In genomic region chr1:186340772-186341171, GRCh38 we compare ENCODE assay signal across 30 cellular contexts. TPM values are rescaled to one million over a fixed set of nuclear protein-coding genes. Genes with fewer than 3 reads are reported as not detected.
"Had no signal": no experiment of that assay in that cellular context is flagged by ENCODE, and none has a peak within 500 bp of the region (broad histone marks: within the 10 kb centered on the region; RNA-seq: fewer than 3 reads in every experiment).

No MANE protein-coding gene starts in this region.

- H3K9me3 ChIP-seq: ascending aorta, breast epithelium, esophagus muscularis mucosa, gastroesophageal sphincter, heart right ventricle had no signal

- DNase-seq: activated CD4-positive, alpha-beta memory T cell treated with anti-CD3 and anti-CD28 coated beads, Interleukin-2, amount 10 ng/mL, durations not matched to agents 7 days and 5 days; activated CD4-positive, alpha-beta T cell treated with anti-CD3 and anti-CD28 coated beads for 1 hour; activated CD4-positive, alpha-beta T cell treated with anti-CD3 and anti-CD28 coated beads for 4 hours; activated CD4-positive, alpha-beta T cell treated with anti-CD3 and anti-CD28 coated beads, Interleukin-2, amount 10 ng/mL, durations not matched to agents 7 days and 5 days; activated CD4-positive, alpha-beta T cell treated with anti-CD3 and anti-CD28 coated beads, Interleukin-2, amount 50 U/mL, for 4 hours; activated CD8-positive, alpha-beta memory T cell treated with anti-CD3 and anti-CD28 coated beads, Interleukin-2, amount 50 U/mL, for 48 hours; activated gamma-delta T cell; activated naive CD4-positive, alpha-beta T cell; activated naive CD4-positive, alpha-beta T cell treated with anti-CD3 and anti-CD28 coated beads, Interleukin-2, amount 50 U/mL, for 16 hours; activated naive CD8-positive, alpha-beta T cell treated with anti-CD3 and anti-CD28 coated beads for 36 hours; activated naive CD8-positive, alpha-beta T cell treated with anti-CD3 and anti-CD28 coated beads, Interleukin-2, amount 50 U/mL, for 24 hours; activated T-cell treated with anti-CD3 and anti-CD28 coated beads for 4 hours; activated T-cell treated with anti-CD3 and anti-CD28 coated beads, Interleukin-2, amount 50 U/mL, for 24 hours; activated T-cell treated with anti-CD3 and anti-CD28 coated beads, Interleukin-2, amount 50 U/mL, for 72 hours; central memory CD4-positive, alpha-beta T cell; cortex of kidney; dermis blood vessel endothelial cell; effector CD4-positive, alpha-beta T cell; effector memory CD8-positive, alpha-beta T cell; erythroblast; foreskin keratinocyte; heart right ventricle; T1000 had no signal

- H3K9me3 Mint-ChIP-seq: activated CD4-positive, alpha-beta memory T cell treated with anti-CD3 and anti-CD28 coated beads, Interleukin-2, amount 10 ng/mL, durations not matched to agents 7 days and 5 days; activated CD4-positive, alpha-beta T cell treated with anti-CD3 and anti-CD28 coated beads, Interleukin-2, amount 10 ng/mL, durations not matched to agents 7 days and 5 days; activated naive CD8-positive, alpha-beta T cell treated with anti-CD3 and anti-CD28 coated beads for 36 hours; activated naive CD8-positive, alpha-beta T cell treated with anti-CD3 and anti-CD28 coated beads, Interleukin-2, amount 50 U/mL, for 24 hours; activated T-cell treated with anti-CD3 and anti-CD28 coated beads, Interleukin-2, amount 50 U/mL, for 24 hours; activated T-cell treated with anti-CD3 and anti-CD28 coated beads, Interleukin-2, amount 50 U/mL, for 72 hours; brain; effector memory CD8-positive, alpha-beta T cell had no signal

- H3K4me3 Mint-ChIP-seq: activated CD4-positive, alpha-beta memory T cell treated with anti-CD3 and anti-CD28 coated beads, Interleukin-2, amount 10 ng/mL, durations not matched to agents 7 days and 5 days; activated CD4-positive, alpha-beta T cell treated with anti-CD3 and anti-CD28 coated beads, Interleukin-2, amount 10 ng/mL, durations not matched to agents 7 days and 5 days; activated naive CD8-positive, alpha-beta T cell treated with anti-CD3 and anti-CD28 coated beads for 36 hours; activated naive CD8-positive, alpha-beta T cell treated with anti-CD3 and anti-CD28 coated beads, Interleukin-2, amount 50 U/mL, for 24 hours; activated T-cell treated with anti-CD3 and anti-CD28 coated beads, Interleukin-2, amount 50 U/mL, for 24 hours; activated T-cell treated with anti-CD3 and anti-CD28 coated beads, Interleukin-2, amount 50 U/mL, for 72 hours; brain; effector memory CD8-positive, alpha-beta T cell had no signal

- H3K27me3 Mint-ChIP-seq: activated CD4-positive, alpha-beta memory T cell treated with anti-CD3 and anti-CD28 coated beads, Interleukin-2, amount 10 ng/mL, durations not matched to agents 7 days and 5 days; activated CD4-positive, alpha-beta T cell treated with anti-CD3 and anti-CD28 coated beads, Interleukin-2, amount 10 ng/mL, durations not matched to agents 7 days and 5 days; activated naive CD8-positive, alpha-beta T cell treated with anti-CD3 and anti-CD28 coated beads for 36 hours; activated naive CD8-positive, alpha-beta T cell treated with anti-CD3 and anti-CD28 coated beads, Interleukin-2, amount 50 U/mL, for 24 hours; activated T-cell treated with anti-CD3 and anti-CD28 coated beads, Interleukin-2, amount 50 U/mL, for 24 hours; brain; effector memory CD8-positive, alpha-beta T cell had no signal

- ATAC-seq: activated naive CD8-positive, alpha-beta T cell treated with anti-CD3 and anti-CD28 coated beads, Interleukin-2, amount 50 U/mL, for 24 hours; activated T-cell treated with anti-CD3 and anti-CD28 coated beads, Interleukin-2, amount 50 U/mL, for 72 hours; effector memory CD8-positive, alpha-beta T cell; foreskin keratinocyte; gastroesophageal sphincter; heart right ventricle had no signal

- H3K4me1 Mint-ChIP-seq: activated CD4-positive, alpha-beta memory T cell treated with anti-CD3 and anti-CD28 coated beads, Interleukin-2, amount 10 ng/mL, durations not matched to agents 7 days and 5 days; activated CD4-positive, alpha-beta T cell treated with anti-CD3 and anti-CD28 coated beads, Interleukin-2, amount 10 ng/mL, durations not matched to agents 7 days and 5 days; activated naive CD8-positive, alpha-beta T cell treated with anti-CD3 and anti-CD28 coated beads for 36 hours; activated naive CD8-positive, alpha-beta T cell treated with anti-CD3 and anti-CD28 coated beads, Interleukin-2, amount 50 U/mL, for 24 hours; brain had no signal

- H3K27ac Mint-ChIP-seq: activated CD4-positive, alpha-beta memory T cell treated with anti-CD3 and anti-CD28 coated beads, Interleukin-2, amount 10 ng/mL, durations not matched to agents 7 days and 5 days; activated CD4-positive, alpha-beta T cell treated with anti-CD3 and anti-CD28 coated beads, Interleukin-2, amount 10 ng/mL, durations not matched to agents 7 days and 5 days; activated naive CD8-positive, alpha-beta T cell treated with anti-CD3 and anti-CD28 coated beads for 36 hours; activated naive CD8-positive, alpha-beta T cell treated with anti-CD3 and anti-CD28 coated beads, Interleukin-2, amount 50 U/mL, for 24 hours; activated T-cell treated with anti-CD3 and anti-CD28 coated beads, Interleukin-2, amount 50 U/mL, for 24 hours; activated T-cell treated with anti-CD3 and anti-CD28 coated beads, Interleukin-2, amount 50 U/mL, for 72 hours; brain; effector memory CD8-positive, alpha-beta T cell had no signal

RNA-seq across cellular contexts. Expression of gene PRG4, which starts 44.7 kb away (rescaled TPM):
- total RNA-seq: activated naive CD8-positive, alpha-beta T cell treated with anti-CD3 and anti-CD28 coated beads for 36 hours; cardiac muscle cell; cerebellum; dermis blood vessel endothelial cell had no signal
